10 cellular contexts compared by ENCODE assay signal in the genomic region with DNA sequence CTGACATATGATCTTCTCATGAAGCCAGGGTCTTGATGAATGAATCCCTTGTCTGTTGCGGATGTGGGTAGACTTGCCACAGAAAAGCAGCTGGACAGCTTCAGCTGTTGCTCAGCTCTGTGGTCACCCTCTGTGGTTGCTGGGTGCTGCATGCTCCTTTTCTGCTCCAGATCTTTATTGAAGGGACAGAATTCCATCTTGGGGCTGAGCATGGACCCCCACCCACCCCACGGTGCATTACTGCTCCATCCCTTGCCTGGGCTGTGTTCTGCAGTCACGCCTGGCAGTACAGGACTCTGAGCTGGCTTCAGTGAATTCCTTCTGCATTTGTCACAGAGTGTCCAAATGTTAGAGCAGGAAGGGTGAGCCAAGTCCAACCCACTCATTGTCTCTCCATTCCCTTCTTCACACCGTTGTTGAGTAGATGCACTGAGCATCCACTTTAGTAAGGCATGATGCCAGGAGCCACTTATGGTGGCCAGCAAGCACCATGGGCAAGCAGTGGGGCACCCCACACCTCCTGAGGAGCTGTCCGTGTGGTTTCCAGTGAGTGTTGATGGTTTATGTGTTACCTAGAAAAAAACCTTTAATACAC. TPM values are rescaled to one million over a fixed set of nuclear protein-coding genes. Genes with fewer than 3 reads are reported as not detected.
DNase-seq lines count a peak whose midpoint lies in the region; ATAC-seq and TF ChIP-seq lines count a peak whose summit lies in the region.
"Had no signal": no experiment of that assay in that cellular context is flagged by ENCODE, and none has a peak within 500 bp of the region (broad histone marks: within the 10 kb centered on the region; RNA-seq: fewer than 3 reads in every experiment).

No MANE protein-coding gene starts in this region.

- in situ Hi-C loops in astrocyte of the cerebellum (cut with HindIII; ENCODE audit: low sequenced_read_pairs), result no loop called here

- ATAC-seq in left lung, result peak; percentile 94
- ATAC-seq in stimulated activated naive B cell treated with anti-CD40 and anti-IgM and Interleukin-4, amounts not matched to agents 10 μg/mL and 1 μg/mL and 100 μg/mL, for 72 hours (replicated peaks), result no peak

- no peak overlapping the region for H3K27ac Mint-ChIP-seq in mesothelial cell of epicardium
- no peak overlapping the region for H3K27ac Mint-ChIP-seq in type B pancreatic cell
- H3K27ac Mint-ChIP-seq in stimulated activated naive B cell treated with anti-CD40 and anti-IgM and Interleukin-4, amounts not matched to agents 10 μg/mL and 1 μg/mL and 100 μg/mL, for 72 hours, result no peak overlapping the region

- peaks cover 7 to 11% of the 10 kb centered on the region in 2 donors for H3K4me1 ChIP-seq in left lung

- no peaks in the 10 kb centered on the region for H3K9me3 Mint-ChIP-seq in mesothelial cell of epicardium
- H3K9me3 Mint-ChIP-seq in type B pancreatic cell, result peaks cover 5% of the 10 kb centered on the region
- peaks cover 0 to 1% of the 10 kb centered on the region in 2 donors for H3K9me3 Mint-ChIP-seq in stimulated activated naive B cell treated with anti-CD40 and anti-IgM and Interleukin-4, amounts not matched to agents 10 μg/mL and 1 μg/mL and 100 μg/mL, for 72 hours

- no peaks in the 10 kb centered on the region for H3K36me3 ChIP-seq in left lung
- H3K36me3 ChIP-seq: suprapubic skin had no signal

- H3K4me1 Mint-ChIP-seq in mesothelial cell of epicardium (peaks cover 22% of the 10 kb centered on the region), type B pancreatic cell (ENCODE audit: unreplicated experiment) (peaks cover 7% of the 10 kb centered on the region)
- H3K4me1 Mint-ChIP-seq in stimulated activated naive B cell treated with anti-CD40 and anti-IgM and Interleukin-4, amounts not matched to agents 10 μg/mL and 1 μg/mL and 100 μg/mL, for 72 hours, result peaks cover 9 to 15% of the 10 kb centered on the region in 2 donors

- no peaks in the 10 kb centered on the region for H3K9me3 ChIP-seq in left lung
- H3K9me3 ChIP-seq: suprapubic skin had no signal

- DNase-seq in AG08395 (ENCODE audit: low spot score), result peak; percentile 89
- DNase-seq in HT1080 (ENCODE audit: low read depth), result peak; percentile 100
- DNase-seq in astrocyte of the cerebellum (ENCODE audit: low read depth), result peak; percentile 77
- DNase-seq in left lung, result peak in 1 of 2 donors; percentile 70
- DNase-seq in mesothelial cell of epicardium (ENCODE audit: low spot score in 2 of 2, unreplicated experiment in 2 of 2), result no peak
- no peak for DNase-seq in NCI-H1694 treated with DMSO at 0.1 percent for 48 hours (lab: John Stamatoyannopoulos, UW)
- DNase-seq in type B pancreatic cell (ENCODE audit: extremely low spot score, unreplicated experiment), result no peak
- no peak for DNase-seq in stimulated activated naive B cell treated with anti-CD40 and anti-IgM and Interleukin-4, amounts not matched to agents 10 μg/mL and 1 μg/mL and 100 μg/mL, for 72 hours

- H3K27me3 Mint-ChIP-seq in mesothelial cell of epicardium (ENCODE audit: low read depth) (no peaks in the 10 kb centered on the region), type B pancreatic cell (peaks cover 7% of the 10 kb centered on the region)
- peaks cover 23 to 32% of the 10 kb centered on the region in 2 donors for H3K27me3 Mint-ChIP-seq in stimulated activated naive B cell treated with anti-CD40 and anti-IgM and Interleukin-4, amounts not matched to agents 10 μg/mL and 1 μg/mL and 100 μg/mL, for 72 hours

- no peak overlapping the region for H3K4me3 ChIP-seq in astrocyte of the cerebellum (ENCODE audit: low read depth, low read length)
- H3K4me3 ChIP-seq in left lung, result no peak overlapping the region
- H3K4me3 ChIP-seq: suprapubic skin had no signal

- no peak overlapping the region for H3K4me3 Mint-ChIP-seq in mesothelial cell of epicardium
- no peak overlapping the region for H3K4me3 Mint-ChIP-seq in type B pancreatic cell
- no peak overlapping the region for H3K4me3 Mint-ChIP-seq in stimulated activated naive B cell treated with anti-CD40 and anti-IgM and Interleukin-4, amounts not matched to agents 10 μg/mL and 1 μg/mL and 100 μg/mL, for 72 hours

- TF ChIP-seq CTCF in astrocyte of the cerebellum (IDR thresholded peaks at IDR 0.05; ENCODE audit: low read depth, low read length, missing control alignments) (no peak), left lung (IDR thresholded peaks at IDR 0.05) (no peak), mesothelial cell of epicardium (IDR thresholded peaks at IDR 0.05; ENCODE audit: unreplicated experiment) (no peak), type B pancreatic cell (conservative IDR thresholded peaks at IDR 0.05) (no peak)

- peak overlapping the region in 1 of 2 donors; percentile 19 for H3K27ac ChIP-seq in left lung
- H3K27ac ChIP-seq: suprapubic skin had no signal

- intact Hi-C loops in left lung (cut with DNase I), result no loop called here

- no peaks in the 10 kb centered on the region for H3K36me3 Mint-ChIP-seq in mesothelial cell of epicardium
- no peaks in the 10 kb centered on the region for H3K36me3 Mint-ChIP-seq in type B pancreatic cell
- H3K36me3 Mint-ChIP-seq in stimulated activated naive B cell treated with anti-CD40 and anti-IgM and Interleukin-4, amounts not matched to agents 10 μg/mL and 1 μg/mL and 100 μg/mL, for 72 hours, result no peaks in the 10 kb centered on the region

- H3K27me3 ChIP-seq in left lung, result no peaks in the 10 kb centered on the region
- H3K27me3 ChIP-seq: suprapubic skin had no signal

RNA-seq across cellular contexts. Expression of gene ITGB6, which starts 14.5 kb away (rescaled TPM):
- 0.05 and 0.33 TPM in 2 replicates for total RNA-seq in HT1080 (2014; rRNA removed; shearing (Covaris generic))
- polyA plus RNA-seq in HT1080 (2015; cell fraction: cytosol; rRNA removed), result 0.16 and 0.24 TPM in 2 replicates
- 0.30 and 0.42 TPM in 2 replicates for polyA plus RNA-seq in HT1080 (2015; cell fraction: nucleus; rRNA removed)
- total RNA-seq in left lung (100 to 1,000 TPM in 1 of 2 donors, 10 to 100 TPM in 1; 58.3 to 227 TPM), mesothelial cell of epicardium (13.1 to 14.9 TPM (median 14.3 TPM) in 3 replicates), type B pancreatic cell (ENCODE audit: low replicate concordance) (3.2 and 7.8 TPM in 2 replicates)
- total RNA-seq: OCI-LY7 had no signal

Comparison
In these comparisons a context has a peak if more than half of its experiments do, and no peak if none do; other contexts are left out.
1. DNase-seq: peak in AG08395 (single experiment), HT1080 (single experiment) and astrocyte of the cerebellum (single experiment); none in mesothelial cell of epicardium (0 of 2), NCI-H1694 treated with DMSO at 0.1 percent for 48 hours (single experiment), type B pancreatic cell (single experiment) and stimulated activated naive B cell treated with anti-CD40 and anti-IgM and Interleukin-4, amounts not matched to agents 10 μg/mL and 1 μg/mL and 100 μg/mL, for 72 hours (single experiment).